ENCODE assay signal across 8 cellular contexts in genomic region chrX:16786791-16787735, GRCh38. TPM values are rescaled to one million over a fixed set of nuclear protein-coding genes. Genes with fewer than 3 reads are reported as not detected.
DNase-seq lines count a peak whose midpoint lies in the region; ATAC-seq and TF ChIP-seq lines count a peak whose summit lies in the region.

No MANE protein-coding gene starts in this region.

- peak; percentile 9 for DNase-seq in EH (ENCODE audit: low read depth)
- peak; percentile 25 for DNase-seq in HEK293T (ENCODE audit: extremely low spot score)
- no peak for DNase-seq in SJSA1 (ENCODE audit: low read depth in 1 of 2, low spot score in 2 of 2)
- DNase-seq in activated naive CD8-positive, alpha-beta T cell treated with anti-CD3 and anti-CD28 coated beads for 36 hours: peak; percentile 52
- peak; percentile 38 for DNase-seq in left ventricle myocardium superior
- DNase-seq in sciatic nerve (ENCODE audit: low spot score): peak; percentile 70
- DNase-seq in NCI-H2029 treated with DMSO at 0.1 percent for 48 hours (lab: John Stamatoyannopoulos, UW): no peak
- no peak for DNase-seq in SKM-1 (lab: John Stamatoyannopoulos, UW; ENCODE audit: unreplicated experiment)

- peak overlapping the region; percentile 63 for H3K4me3 ChIP-seq in SJSA1

- POLR2A ChIA-PET in HEK293T (lab: Yijun Ruan, JAX): interaction anchor here (1.2 to 1.9 kb wide), 3 partner anchors 16 to 68 kb away, joined by 5 to 7 read pairs (median 5); partner anchors contain the start of gene SYAP1

- H3K27ac Mint-ChIP-seq in activated naive CD8-positive, alpha-beta T cell treated with anti-CD3 and anti-CD28 coated beads for 36 hours: peak overlapping the region; percentile 81

- no peaks in the 10 kb centered on the region for H3K27me3 ChIP-seq in SJSA1 (replicated peaks)

- H3K36me3 Mint-ChIP-seq in activated naive CD8-positive, alpha-beta T cell treated with anti-CD3 and anti-CD28 coated beads for 36 hours: peaks cover 6% of the 10 kb centered on the region

- H3K27me3 Mint-ChIP-seq in activated naive CD8-positive, alpha-beta T cell treated with anti-CD3 and anti-CD28 coated beads for 36 hours: no peaks in the 10 kb centered on the region

- no peak overlapping the region for H3K27ac ChIP-seq in SJSA1

- no peaks in the 10 kb centered on the region for H3K4me1 ChIP-seq in SJSA1 (replicated peaks)

- ATAC-seq in left ventricle myocardium superior: peak; percentile 25
- peak; percentile 8 for ATAC-seq in sciatic nerve

- intact Hi-C loops in left ventricle myocardium superior (cut with micrococcal nuclease) (no loop called here), sciatic nerve (cut with DNase I) (no loop called here)

- peaks cover 10% of the 10 kb centered on the region for H3K4me1 Mint-ChIP-seq in activated naive CD8-positive, alpha-beta T cell treated with anti-CD3 and anti-CD28 coated beads for 36 hours

- no peaks in the 10 kb centered on the region for H3K9me3 Mint-ChIP-seq in activated naive CD8-positive, alpha-beta T cell treated with anti-CD3 and anti-CD28 coated beads for 36 hours

- no peaks in the 10 kb centered on the region for H3K9me3 ChIP-seq in SJSA1 (replicated peaks)

- CTCF ChIA-PET in HEK293T (lab: Yijun Ruan, JAX): no interaction called here

- peak overlapping the region; percentile 87 for H3K4me3 Mint-ChIP-seq in activated naive CD8-positive, alpha-beta T cell treated with anti-CD3 and anti-CD28 coated beads for 36 hours

- no peaks in the 10 kb centered on the region for H3K36me3 ChIP-seq in SJSA1

TF ChIP-seq in HEK293T, 16 proteins besides CTCF, POLR2A, EP300 and RAD21:
- TF ChIP-seq CTBP1 (IDR thresholded peaks at IDR 0.05; ENCODE audit: borderline replicate concordance) (no peak), BHLHE40 (IDR thresholded peaks at IDR 0.05; ENCODE audit: borderline replicate concordance) (no peak), TARDBP (IDR thresholded peaks at IDR 0.05) (no peak), SP1 (IDR thresholded peaks at IDR 0.05) (no peak), ZNF384 (IDR thresholded peaks at IDR 0.05) (no peak), HDGF (IDR thresholded peaks at IDR 0.05; ENCODE audit: borderline replicate concordance) (no peak), FOXK2 (IDR thresholded peaks at IDR 0.05) (no peak), PKNOX1 (IDR thresholded peaks at IDR 0.05) (no peak), LEF1 (IDR thresholded peaks at IDR 0.05; ENCODE audit: borderline replicate concordance) (no peak), ARNT (IDR thresholded peaks at IDR 0.05) (no peak), FOXM1 (IDR thresholded peaks at IDR 0.05; ENCODE audit: borderline replicate concordance) (no peak), L3MBTL2 (conservative IDR thresholded peaks at IDR 0.05) (no peak; the same call in 1 of the 2 replicates), FOXA1 (IDR thresholded peaks at IDR 0.05) (no peak)

RNA-seq across cellular contexts. Expression of gene TXLNG, which starts 0.8 kb away (rescaled TPM):
- 5.1 and 6.2 TPM in 2 replicates for total RNA-seq in SJSA1 (2014; rRNA removed; shearing (Covaris generic))
- total RNA-seq in activated naive CD8-positive, alpha-beta T cell treated with anti-CD3 and anti-CD28 coated beads for 36 hours: 10 to 100 TPM; 27.5 to 28.1 TPM
- 6.0 TPM for total RNA-seq in left ventricle myocardium superior
- 17.3 TPM for total RNA-seq in sciatic nerve

Comparison
In these comparisons a context has a peak if more than half of its experiments do, and no peak if none do; other contexts are left out.
1. DNase-seq: peak in EH (single experiment), HEK293T (single experiment), activated naive CD8-positive, alpha-beta T cell treated with anti-CD3 and anti-CD28 coated beads for 36 hours (single experiment), left ventricle myocardium superior (single experiment) and sciatic nerve (single experiment); none in SJSA1 (0 of 2), NCI-H2029 treated with DMSO at 0.1 percent for 48 hours (single experiment) and SKM-1 (single experiment).